In the genomic region with DNA sequence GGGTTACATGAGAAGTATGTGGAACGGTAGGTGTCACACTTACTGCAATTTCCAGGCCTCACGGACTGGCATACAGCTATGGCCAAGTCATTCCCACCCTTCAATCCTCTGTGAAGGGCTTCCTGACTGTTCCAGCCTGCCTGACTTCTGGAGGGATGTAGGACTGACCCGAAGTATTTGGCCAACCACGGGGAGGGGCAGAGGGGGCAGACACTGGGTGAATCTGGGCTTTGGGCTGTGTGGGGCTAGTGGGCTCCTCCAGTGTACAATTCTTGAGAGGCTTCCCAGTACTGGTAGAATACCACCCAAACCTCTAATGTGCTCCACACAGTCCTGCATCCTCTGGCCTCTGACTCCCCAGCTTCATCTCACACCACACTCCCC, we compare ENCODE assay signal across 8 cellular contexts.
"Had no signal": no experiment of that assay in that cellular context is flagged by ENCODE, and none has a peak within 500 bp of the region (broad histone marks: within the 10 kb centered on the region; RNA-seq: fewer than 3 reads in every experiment).

No MANE protein-coding gene starts in this region.

- H3K9me3 Mint-ChIP-seq: GM23338, H9 had no signal

- DNase-seq: H9, HCEC 1CT, IMR-90 had no signal

- H3K27ac Mint-ChIP-seq: GM23338 had no signal

- ATAC-seq: GM23338, K562 had no signal

- H3K4me3 Mint-ChIP-seq: GM23338, H9 had no signal

- FAIRE-seq: H1, H54, HTR-8/SVneo, K562 had no signal
